ENCODE assay signal across 22 cellular contexts in the genomic region with DNA sequence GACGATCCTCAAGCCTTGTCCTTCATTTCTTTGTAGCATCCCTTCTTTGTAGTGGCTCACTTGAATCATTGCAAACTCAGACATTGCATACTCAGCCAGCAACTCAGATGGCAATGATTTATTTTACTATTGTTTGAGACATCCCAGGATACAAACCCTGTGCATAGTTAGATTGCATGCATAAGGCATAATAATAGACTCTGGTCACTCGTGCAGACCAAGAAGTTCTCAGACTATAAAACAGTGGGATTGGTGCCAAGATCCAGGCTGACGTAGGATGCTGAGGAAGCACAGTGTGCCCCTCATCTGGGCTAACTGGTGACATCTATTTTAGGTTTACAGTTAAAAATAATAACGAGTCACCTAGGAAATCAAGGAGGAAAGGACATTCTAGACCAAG.
DNase-seq lines count a peak whose midpoint lies in the region; ATAC-seq and TF ChIP-seq lines count a peak whose summit lies in the region.
"Had no signal": no experiment of that assay in that cellular context is flagged by ENCODE, and none has a peak within 500 bp of the region (broad histone marks: within the 10 kb centered on the region; RNA-seq: fewer than 3 reads in every experiment).

No MANE protein-coding gene starts in this region.

- no peak overlapping the region for H2AFZ ChIP-seq in IMR-90 (replicated peaks; ENCODE audit: low read length, poor library complexity)

- peaks cover 3% of the 10 kb centered on the region; the same call in 1 of the 2 replicates for H3K4me1 ChIP-seq in IMR-90 (ENCODE audit: control insufficient read depth, insufficient read depth, low read length)
- H3K4me1 ChIP-seq: BE2C had no signal

- WGBS in IMR-90 (ENCODE audit: extremely low coverage in 2 of 2, insufficient read length in 1 of 2), 2 experiments = 80% methylated on average over 1 of the region's 4 CpGs; no CpG with 5 or more reads in 1 of the 2 experiments

- peak; percentile 25 for DNase-seq in AG08395 (ENCODE audit: low spot score)
- peak; percentile 40 for DNase-seq in EL
- no peak for DNase-seq in IMR-90
- DNase-seq in fibroblast of the aortic adventitia (ENCODE audit: low read depth) = peak; percentile 18
- DNase-seq in NCI-H2107 (lab: John Stamatoyannopoulos, UW) = no peak
- DNase-seq in DMS153 (lab: John Stamatoyannopoulos, UW) = no peak
- DNase-seq in activated CD8-positive, alpha-beta memory T cell treated with anti-CD3 and anti-CD28 coated beads, Interleukin-2, amount 10 ng/mL, durations not matched to agents 7 days and 5 days = no peak
- no peak for DNase-seq in germinal center (ENCODE audit: low spot score)
- DNase-seq: BE2C; CD4-positive, CD25-positive, alpha-beta regulatory T cell; DMS79; NCI-H1048; NCI-H1436; NCI-H187 treated with DMSO at 0.1 percent for 48 hours; NCI-H510A treated with DMSO at 0.1 percent for 48 hours; NCI-H774; NK-92 treated with Interleukin-12 subunit alpha and Interleukin-12 subunit beta, amount 100 ng/mL, for 24 hours; SIG-M5; SK-N-SH had no signal

- H2BK20ac ChIP-seq in IMR-90 (ENCODE audit: low read depth, low read length) = peak overlapping the region; percentile 71; the same call in 1 of the 2 replicates

- H3K23ac ChIP-seq in IMR-90 (ENCODE audit: low read depth, low read length) = no peak overlapping the region

- peak overlapping the region in 1 of 2 experiments; percentile 12; a peak in 1 of 4 replicates for H4K8ac ChIP-seq in IMR-90 (ENCODE audit: low read depth in 2 of 2, low read length in 2 of 2)

- H2BK15ac ChIP-seq in IMR-90 (ENCODE audit: low read depth, low read length) = peak overlapping the region; percentile 21; the same call in 1 of the 3 replicates

- in situ Hi-C loops in IMR-90 (cut with MboI; ENCODE audit: low sequenced_read_pairs) = no loop called here

- ATAC-seq in IMR-90 (ENCODE audit: low read depth) = no peak
- no peak for ATAC-seq in activated CD8-positive, alpha-beta memory T cell treated with anti-CD3 and anti-CD28 coated beads, Interleukin-2, amount 10 ng/mL, durations not matched to agents 7 days and 5 days
- ATAC-seq: K562, Panc1 had no signal

- H4K20me1 ChIP-seq in IMR-90 (ENCODE audit: insufficient read depth, low read length) = no peaks in the 10 kb centered on the region

- CTCF ChIA-PET in IMR-90 (lab: Yijun Ruan, JAX) = interaction anchor here (1.3 kb wide), 1 partner anchor 13 kb away, joined by 3 read pairs; no protein-coding TSS in a partner anchor
- CTCF ChIA-PET in activated CD8-positive, alpha-beta memory T cell treated with anti-CD3 and anti-CD28 coated beads, Interleukin-2, amount 10 ng/mL, durations not matched to agents 7 days and 5 days (lab: Charles Lee) = no interaction called here

- H3K27me3 Mint-ChIP-seq in activated CD8-positive, alpha-beta memory T cell treated with anti-CD3 and anti-CD28 coated beads, Interleukin-2, amount 10 ng/mL, durations not matched to agents 7 days and 5 days = no peaks in the 10 kb centered on the region

- no peak overlapping the region for H2AK5ac ChIP-seq in IMR-90 (ENCODE audit: low read depth, low read length)

- H3K4me2 ChIP-seq in IMR-90 (ENCODE audit: low read depth, low read length) = no peak overlapping the region
- H3K4me2 ChIP-seq: SK-N-SH had no signal

- TF ChIP-seq CTCF in IMR-90 (conservative IDR thresholded peaks at IDR 0.05; ENCODE audit: low read depth, low read length) = no peak
- TF ChIP-seq CTCF in fibroblast of the aortic adventitia (IDR thresholded peaks at IDR 0.05; ENCODE audit: insufficient read depth, low read length) = no peak

- no peaks in the 10 kb centered on the region for H3K79me1 ChIP-seq in IMR-90 (ENCODE audit: low read depth in 1 of 2, low read length in 2 of 2)

- no peak overlapping the region for H3K56ac ChIP-seq in IMR-90 (ENCODE audit: extremely low read depth, insufficient read depth, low read length)

- dilution Hi-C loops in IMR-90 (cut with HindIII; ENCODE audit: low sequenced_read_pairs, unreplicated experiment) = no loop called here

- H4K91ac ChIP-seq in IMR-90 (ENCODE audit: insufficient read depth, low read depth, low read length) = no peak overlapping the region

- no peaks in the 10 kb centered on the region for H3K9me3 ChIP-seq in IMR-90 (ENCODE audit: control insufficient read depth, insufficient read depth, low read length)
- H3K9me3 ChIP-seq: BE2C, MG63, SK-N-SH had no signal

- H3K14ac ChIP-seq in IMR-90 (replicated peaks; ENCODE audit: low read depth, low read length) = no peak overlapping the region

- H3K9me1 ChIP-seq in IMR-90 (ENCODE audit: insufficient read depth, low read length) = no peaks in the 10 kb centered on the region

- no peaks in the 10 kb centered on the region for H3K27me3 ChIP-seq in IMR-90 (ENCODE audit: control insufficient read depth, insufficient read depth, low read length)
- H3K27me3 ChIP-seq: BE2C, MG63 had no signal

- H3K4me3 ChIP-seq in IMR-90 (ENCODE audit: insufficient read depth, low read depth, low read length) (no peak overlapping the region), fibroblast of the aortic adventitia (ENCODE audit: low read depth, low read length) (no peak overlapping the region)
- H3K4me3 ChIP-seq: K562, MG63 had no signal

- H2BK5ac ChIP-seq in IMR-90 (ENCODE audit: low read depth, low read length, poor library complexity, severe bottlenecking) = no peak overlapping the region

- H2BK120ac ChIP-seq in IMR-90 (ENCODE audit: low read depth, low read length) = peak overlapping the region; percentile 77

- no TSS peak for BruUV-seq in IMR-90 (replicated peaks; lab: Mats Ljungman, UMichigan)

- no peak for TF ChIP-seq POLR2A in IMR-90 (IDR thresholded peaks at IDR 0.05; ENCODE audit: low read depth, low read length)

- H3K9ac ChIP-seq in IMR-90 (ENCODE audit: low read depth, low read length) = no peak overlapping the region
- H3K9ac ChIP-seq: SK-N-SH had no signal

- no peak for TF ChIP-seq RAD21 in IMR-90 (IDR thresholded peaks at IDR 0.05; ENCODE audit: low read length)

- H3K4ac ChIP-seq in IMR-90 (ENCODE audit: low read depth, low read length) = no peak overlapping the region

- no peak overlapping the region for H3K18ac ChIP-seq in IMR-90 (ENCODE audit: low read depth, low read length)

- no peaks in the 10 kb centered on the region for H3K9me3 Mint-ChIP-seq in activated CD8-positive, alpha-beta memory T cell treated with anti-CD3 and anti-CD28 coated beads, Interleukin-2, amount 10 ng/mL, durations not matched to agents 7 days and 5 days (ENCODE audit: low read depth)

- no peak overlapping the region for H3K4me3 Mint-ChIP-seq in activated CD8-positive, alpha-beta memory T cell treated with anti-CD3 and anti-CD28 coated beads, Interleukin-2, amount 10 ng/mL, durations not matched to agents 7 days and 5 days
- H3K4me3 Mint-ChIP-seq: CD4-positive, CD25-positive, alpha-beta regulatory T cell had no signal

- H3K27ac ChIP-seq in IMR-90 (ENCODE audit: insufficient read depth, low read length) = no peak overlapping the region

- no peak overlapping the region for H4K5ac ChIP-seq in IMR-90 (ENCODE audit: low read depth, low read length)

- POLR2A ChIA-PET in IMR-90 (lab: Charles Lee; ENCODE audit: unreplicated experiment) = no interaction called here

- intact Hi-C loops in IMR-90 (cut with micrococcal nuclease) = no loop called here

- no peak overlapping the region for H3K27ac Mint-ChIP-seq in activated CD8-positive, alpha-beta memory T cell treated with anti-CD3 and anti-CD28 coated beads, Interleukin-2, amount 10 ng/mL, durations not matched to agents 7 days and 5 days
- H3K27ac Mint-ChIP-seq: CD4-positive, CD25-positive, alpha-beta regulatory T cell had no signal

- H3K4me1 Mint-ChIP-seq in activated CD8-positive, alpha-beta memory T cell treated with anti-CD3 and anti-CD28 coated beads, Interleukin-2, amount 10 ng/mL, durations not matched to agents 7 days and 5 days = no peaks in the 10 kb centered on the region
- H3K4me1 Mint-ChIP-seq: CD4-positive, CD25-positive, alpha-beta regulatory T cell had no signal

- no peaks in the 10 kb centered on the region for H3K36me3 ChIP-seq in IMR-90 (ENCODE audit: control insufficient read depth, insufficient read depth, low read length)
- H3K36me3 ChIP-seq: BE2C, MG63 had no signal

- H3K36me3 Mint-ChIP-seq in activated CD8-positive, alpha-beta memory T cell treated with anti-CD3 and anti-CD28 coated beads, Interleukin-2, amount 10 ng/mL, durations not matched to agents 7 days and 5 days = no peaks in the 10 kb centered on the region
- H3K36me3 Mint-ChIP-seq: CD4-positive, CD25-positive, alpha-beta regulatory T cell had no signal

- no peak overlapping the region for H2AK9ac ChIP-seq in IMR-90 (replicated peaks; ENCODE audit: low read depth, low read length, poor library complexity)

TF ChIP-seq in IMR-90, 13 proteins besides CTCF, POLR2A, EP300 and RAD21:
- TF ChIP-seq BHLHE40 (IDR thresholded peaks at IDR 0.05; ENCODE audit: low read depth, low read length) = no peak
- no peak for TF ChIP-seq CEBPB (IDR thresholded peaks at IDR 0.05; ENCODE audit: low read depth, low read length)
- TF ChIP-seq MAFK (IDR thresholded peaks at IDR 0.05; ENCODE audit: low read depth, low read length) = no peak
- no peak for TF ChIP-seq RCOR1 (IDR thresholded peaks at IDR 0.05; ENCODE audit: insufficient replicate concordance, low read length)
- TF ChIP-seq, protein P1, sequence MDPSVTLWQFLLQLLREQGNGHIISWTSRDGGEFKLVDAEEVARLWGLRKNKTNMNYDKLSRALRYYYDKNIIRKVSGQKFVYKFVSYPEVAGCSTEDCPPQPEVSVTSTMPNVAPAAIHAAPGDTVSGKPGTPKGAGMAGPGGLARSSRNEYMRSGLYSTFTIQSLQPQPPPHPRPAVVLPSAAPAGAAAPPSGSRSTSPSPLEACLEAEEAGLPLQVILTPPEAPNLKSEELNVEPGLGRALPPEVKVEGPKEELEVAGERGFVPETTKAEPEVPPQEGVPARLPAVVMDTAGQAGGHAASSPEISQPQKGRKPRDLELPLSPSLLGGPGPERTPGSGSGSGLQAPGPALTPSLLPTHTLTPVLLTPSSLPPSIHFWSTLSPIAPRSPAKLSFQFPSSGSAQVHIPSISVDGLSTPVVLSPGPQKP (IDR thresholded peaks at IDR 0.05; ENCODE audit: borderline replicate concordance, low read depth, low read length) = no peak
- no peak for TF ChIP-seq MXI1 (IDR thresholded peaks at IDR 0.05; ENCODE audit: borderline replicate concordance, low read depth, low read length)

Comparison
In these comparisons a context has a peak if more than half of its experiments do, and no peak if none do; other contexts are left out.
1. DNase-seq: peak in AG08395 (single experiment), EL (single experiment) and fibroblast of the aortic adventitia (single experiment); none in IMR-90 (single experiment), NCI-H2107 (single experiment), DMS153 (single experiment), activated CD8-positive, alpha-beta memory T cell treated with anti-CD3 and anti-CD28 coated beads, Interleukin-2, amount 10 ng/mL, durations not matched to agents 7 days and 5 days (single experiment) and germinal center (single experiment).